In the genomic region with DNA sequence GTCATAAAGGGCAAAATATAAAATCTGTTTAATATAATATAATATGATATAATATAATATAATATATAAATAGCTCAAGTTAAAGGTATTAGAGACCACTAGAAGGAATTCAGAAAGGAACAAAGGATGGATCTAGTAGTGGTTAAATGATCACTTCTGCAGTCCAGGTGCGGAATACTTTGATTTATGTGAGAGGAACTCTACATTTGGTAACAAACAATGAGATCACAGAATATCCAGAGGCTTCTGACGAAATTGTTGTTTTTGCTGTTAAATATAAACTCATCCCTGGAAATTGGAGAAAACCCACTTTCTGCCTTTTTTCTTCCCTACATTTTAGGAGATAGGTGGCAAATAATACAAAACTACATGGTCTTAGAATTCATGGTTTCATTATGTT, we compare ENCODE assay signal across 1 cellular context.
TF ChIP-seq lines count a peak whose summit lies in the region.

No MANE protein-coding gene starts in this region.

TF ChIP-seq in WTC11, 78 proteins besides CTCF, POLR2A, EP300 and RAD21 (continued from another document):
- TF ChIP-seq, protein P1, sequence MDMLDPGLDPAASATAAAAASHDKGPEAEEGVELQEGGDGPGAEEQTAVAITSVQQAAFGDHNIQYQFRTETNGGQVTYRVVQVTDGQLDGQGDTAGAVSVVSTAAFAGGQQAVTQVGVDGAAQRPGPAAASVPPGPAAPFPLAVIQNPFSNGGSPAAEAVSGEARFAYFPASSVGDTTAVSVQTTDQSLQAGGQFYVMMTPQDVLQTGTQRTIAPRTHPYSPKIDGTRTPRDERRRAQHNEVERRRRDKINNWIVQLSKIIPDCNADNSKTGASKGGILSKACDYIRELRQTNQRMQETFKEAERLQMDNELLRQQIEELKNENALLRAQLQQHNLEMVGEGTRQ (CRISPR knock-in tag; IDR thresholded peaks at IDR 0.05), result no peak
- TF ChIP-seq TCF7 (CRISPR knock-in tag; IDR thresholded peaks at IDR 0.05; ENCODE audit: low read depth) (no peak), ZNF416 (CRISPR knock-in tag; IDR thresholded peaks at IDR 0.05) (no peak), GRHL2 (CRISPR knock-in tag; IDR thresholded peaks at IDR 0.05; ENCODE audit: insufficient replicate concordance, severe bottlenecking) (no peak), FOXP1 (CRISPR knock-in tag; IDR thresholded peaks at IDR 0.05; ENCODE audit: borderline replicate concordance) (no peak), NR2C2 (CRISPR knock-in tag; IDR thresholded peaks at IDR 0.05) (no peak)
- TF ChIP-seq, protein P2, sequence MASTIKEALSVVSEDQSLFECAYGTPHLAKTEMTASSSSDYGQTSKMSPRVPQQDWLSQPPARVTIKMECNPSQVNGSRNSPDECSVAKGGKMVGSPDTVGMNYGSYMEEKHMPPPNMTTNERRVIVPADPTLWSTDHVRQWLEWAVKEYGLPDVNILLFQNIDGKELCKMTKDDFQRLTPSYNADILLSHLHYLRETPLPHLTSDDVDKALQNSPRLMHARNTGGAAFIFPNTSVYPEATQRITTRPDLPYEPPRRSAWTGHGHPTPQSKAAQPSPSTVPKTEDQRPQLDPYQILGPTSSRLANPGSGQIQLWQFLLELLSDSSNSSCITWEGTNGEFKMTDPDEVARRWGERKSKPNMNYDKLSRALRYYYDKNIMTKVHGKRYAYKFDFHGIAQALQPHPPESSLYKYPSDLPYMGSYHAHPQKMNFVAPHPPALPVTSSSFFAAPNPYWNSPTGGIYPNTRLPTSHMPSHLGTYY (CRISPR knock-in tag; IDR thresholded peaks at IDR 0.05), result no peak
- TF ChIP-seq, protein P3, sequence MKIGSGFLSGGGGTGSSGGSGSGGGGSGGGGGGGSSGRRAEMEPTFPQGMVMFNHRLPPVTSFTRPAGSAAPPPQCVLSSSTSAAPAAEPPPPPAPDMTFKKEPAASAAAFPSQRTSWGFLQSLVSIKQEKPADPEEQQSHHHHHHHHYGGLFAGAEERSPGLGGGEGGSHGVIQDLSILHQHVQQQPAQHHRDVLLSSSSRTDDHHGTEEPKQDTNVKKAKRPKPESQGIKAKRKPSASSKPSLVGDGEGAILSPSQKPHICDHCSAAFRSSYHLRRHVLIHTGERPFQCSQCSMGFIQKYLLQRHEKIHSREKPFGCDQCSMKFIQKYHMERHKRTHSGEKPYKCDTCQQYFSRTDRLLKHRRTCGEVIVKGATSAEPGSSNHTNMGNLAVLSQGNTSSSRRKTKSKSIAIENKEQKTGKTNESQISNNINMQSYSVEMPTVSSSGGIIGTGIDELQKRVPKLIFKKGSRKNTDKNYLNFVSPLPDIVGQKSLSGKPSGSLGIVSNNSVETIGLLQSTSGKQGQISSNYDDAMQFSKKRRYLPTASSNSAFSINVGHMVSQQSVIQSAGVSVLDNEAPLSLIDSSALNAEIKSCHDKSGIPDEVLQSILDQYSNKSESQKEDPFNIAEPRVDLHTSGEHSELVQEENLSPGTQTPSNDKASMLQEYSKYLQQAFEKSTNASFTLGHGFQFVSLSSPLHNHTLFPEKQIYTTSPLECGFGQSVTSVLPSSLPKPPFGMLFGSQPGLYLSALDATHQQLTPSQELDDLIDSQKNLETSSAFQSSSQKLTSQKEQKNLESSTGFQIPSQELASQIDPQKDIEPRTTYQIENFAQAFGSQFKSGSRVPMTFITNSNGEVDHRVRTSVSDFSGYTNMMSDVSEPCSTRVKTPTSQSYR (CRISPR knock-in tag; IDR thresholded peaks at IDR 0.05), result no peak
